ENCODE assay signal across 19 cellular contexts in genomic region chr12:93645702-93646101, GRCh38.
A peak's percentile ranks its signal among the peaks of the same experiment; 100 is the strongest.
DNase-seq lines count a peak whose midpoint lies in the region; ATAC-seq, FAIRE-seq and TF ChIP-seq lines count a peak whose summit lies in the region.
"Had no signal": no experiment of that assay in that cellular context is flagged by ENCODE, and none has a peak within 500 bp of the region (broad histone marks: within the 10 kb centered on the region; RNA-seq: fewer than 3 reads in every experiment).

No MANE protein-coding gene starts in this region.

- no peak for TF ChIP-seq CTCF in fibroblast of pulmonary artery (IDR thresholded peaks at IDR 0.05; ENCODE audit: low read length, missing control alignments)

- FAIRE-seq in H54 (lab: Jason Lieb, UNC), result no peak

- DNase-seq in AG08395 (ENCODE audit: low spot score), result peak; percentile 54
- DNase-seq in H54 (ENCODE audit: insufficient read length, low spot score), result peak; percentile 30
- DNase-seq in amniotic epithelial cell (ENCODE audit: low read depth), result peak; percentile 26
- peak; percentile 30 for DNase-seq in fibroblast of pulmonary artery (ENCODE audit: low read depth)
- DNase-seq in central memory CD4-positive, alpha-beta T cell, result no peak
- DNase-seq: ACHN; activated CD8-positive, alpha-beta memory T cell treated with anti-CD3 and anti-CD28 coated beads for 24 hours; activated naive CD8-positive, alpha-beta T cell treated with anti-CD3 and anti-CD28 coated beads for 36 hours; CD8-positive, alpha-beta T cell; gastrocnemius medialis; NCI-H146; NCI-H2227 treated with DMSO at 0.1 percent for 48 hours; psoas muscle; T-helper 9 cell; tibial artery had no signal

- ATAC-seq in HG02571 (IDR thresholded peaks at IDR 0.05; ENCODE audit: unreplicated experiment) (no peak), GM19452 (IDR thresholded peaks at IDR 0.05; ENCODE audit: unreplicated experiment) (no peak), HG03354 (IDR thresholded peaks at IDR 0.05; ENCODE audit: poor library complexity, severe bottlenecking, unreplicated experiment) (no peak)
- ATAC-seq: activated CD4-positive, CD25-positive, alpha-beta regulatory T cell treated with anti-CD3 and anti-CD28 coated beads, Interleukin-2, amount 50 U/mL, for 24 hours; CD8-positive, alpha-beta T cell; gastrocnemius medialis; psoas muscle had no signal

- TF ChIP-seq POLR2A in H54 (IDR thresholded peaks at IDR 0.05; ENCODE audit: low read depth, low read length), result no peak

- H3K4me3 ChIP-seq in fibroblast of pulmonary artery (replicated peaks; ENCODE audit: low read depth, low read length), result no peak overlapping the region
- H3K4me3 ChIP-seq: gastrocnemius medialis, psoas muscle, tibial artery had no signal
